In the genomic region with DNA sequence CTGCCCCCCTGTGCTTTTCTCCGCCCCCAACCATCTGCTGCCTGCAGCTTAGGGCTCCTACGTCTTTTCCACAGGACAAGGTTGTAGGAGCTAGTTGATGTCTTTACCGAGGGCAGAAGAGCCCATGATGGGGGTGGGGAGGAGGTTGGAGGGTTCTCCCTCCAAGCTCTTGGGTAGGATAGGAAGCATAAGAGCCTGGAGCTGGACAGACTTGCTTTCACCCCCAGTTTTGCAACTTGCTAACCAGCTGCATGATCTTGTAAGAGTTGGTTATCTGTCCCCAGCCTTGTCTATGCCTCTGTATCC, we compare ENCODE assay signal across 8 cellular contexts. TPM values are rescaled to one million over a fixed set of nuclear protein-coding genes. Genes with fewer than 3 reads are reported as not detected.
A peak's percentile ranks its signal among the peaks of the same experiment; 100 is the strongest.
DNase-seq lines count a peak whose midpoint lies in the region; ATAC-seq and TF ChIP-seq lines count a peak whose summit lies in the region.

No MANE protein-coding gene starts in this region.

- peak overlapping the region; percentile 81 for H3K27ac ChIP-seq in GM23248
- no peak overlapping the region for H3K27ac ChIP-seq in SK-N-MC

- no peaks in the 10 kb centered on the region for H3K9me2 ChIP-seq in GM23248 (ENCODE audit: insufficient read depth)

- in situ Hi-C loops in GM23248 (cut with MboI) = no loop called here

- H2AFZ ChIP-seq in GM23248 = no peak overlapping the region

- H3K9me3 ChIP-seq in GM23248 (ENCODE audit: low read depth) = no peaks in the 10 kb centered on the region
- H3K9me3 ChIP-seq in SK-N-MC (ENCODE audit: low read depth, low read length) = no peaks in the 10 kb centered on the region

- peak; percentile 32 for DNase-seq in GM23248
- DNase-seq in SK-N-MC (ENCODE audit: low read depth, low spot score) = no peak
- DNase-seq in fibroblast of pulmonary artery (ENCODE audit: low read depth) = no peak
- DNase-seq in retinal pigment epithelial cell (ENCODE audit: low read depth) = no peak
- DNase-seq in LoVo (ENCODE audit: low spot score) = no peak

- peak overlapping the region; percentile 80 for H3K4me2 ChIP-seq in GM23248 (ENCODE audit: unreplicated experiment)

- peaks cover 69% of the 10 kb centered on the region for H3K79me2 ChIP-seq in GM23248 (ENCODE audit: insufficient read depth)

- ATAC-seq in HG03108 (IDR thresholded peaks at IDR 0.05; ENCODE audit: unreplicated experiment) (no peak), HG03342 (IDR thresholded peaks at IDR 0.05; ENCODE audit: unreplicated experiment) (no peak), GM18505 (IDR thresholded peaks at IDR 0.05; ENCODE audit: unreplicated experiment) (no peak)

- peaks cover 6% of the 10 kb centered on the region; the same call in 1 of the 2 replicates for H3K4me1 ChIP-seq in GM23248 (ENCODE audit: insufficient read depth)

- H3K36me3 ChIP-seq in GM23248 (ENCODE audit: low read depth) (peaks cover 50% of the 10 kb centered on the region), SK-N-MC (ENCODE audit: insufficient read depth, low read length) (peaks cover 74% of the 10 kb centered on the region)

- no peak for TF ChIP-seq POLR2A in GM18505 (IDR thresholded peaks at IDR 0.05; ENCODE audit: borderline replicate concordance, extremely low read depth, insufficient read depth, insufficient read length)

- 0 to 2% methylated on average over 3 of the region's 3 CpGs for WGBS in GM23248 (ENCODE audit: low coverage in 1 of 2, low lambda C conversion rate in 2 of 2, missing lambda C conversion rate in 2 of 2), 2 experiments

- peak overlapping the region; percentile 90 for H3K9ac ChIP-seq in GM23248
- peak overlapping the region; percentile 97 for H3K9ac ChIP-seq in SK-N-MC (ENCODE audit: insufficient read length)

- TF ChIP-seq CTCF in fibroblast of pulmonary artery (IDR thresholded peaks at IDR 0.05; ENCODE audit: low read length, missing control alignments) (no peak), retinal pigment epithelial cell (conservative IDR thresholded peaks at IDR 0.05; ENCODE audit: low read depth, low read length) (no peak)

- peak overlapping the region; percentile 80 for H3K4me3 ChIP-seq in GM23248
- peak overlapping the region; percentile 99 for H3K4me3 ChIP-seq in SK-N-MC
- peak overlapping the region; percentile 99 for H3K4me3 ChIP-seq in fibroblast of pulmonary artery (replicated peaks; ENCODE audit: low read depth, low read length)
- peak overlapping the region; percentile 99 for H3K4me3 ChIP-seq in retinal pigment epithelial cell (ENCODE audit: low read length)

- H3K27me3 ChIP-seq in GM23248 (replicated peaks; ENCODE audit: insufficient read depth) = no peaks in the 10 kb centered on the region

- peaks cover 43% of the 10 kb centered on the region for H3F3A ChIP-seq in GM23248 (ENCODE audit: insufficient read depth)

- no peaks in the 10 kb centered on the region for H4K20me1 ChIP-seq in GM23248 (ENCODE audit: insufficient read depth)

RNA-seq across cellular contexts. Expression of gene ABCF3, which starts 0.9 kb away (rescaled TPM):
- 47.8 and 56.5 TPM in 2 replicates for total RNA-seq in GM23248 (2014; rRNA removed; shearing (Covaris generic))
- polyA plus RNA-seq in GM23248 (2016; fragmentation: Nextera tagmentation; extraction: Ambion mirVana) = 58.6 and 59.1 TPM in 2 replicates

RNA-seq across cellular contexts. Expression of gene AP2M1, which starts 12.2 kb away (rescaled TPM):
- 889 and 951 TPM in 2 replicates for total RNA-seq in GM23248 (2014; rRNA removed; shearing (Covaris generic))
- polyA plus RNA-seq in GM23248 (2016; fragmentation: Nextera tagmentation; extraction: Ambion mirVana) = 1,073 and 1,100 TPM in 2 replicates

RNA-seq across cellular contexts. Expression of gene DVL3, which starts 31.7 kb away (rescaled TPM):
- total RNA-seq in GM23248 (2014; rRNA removed; shearing (Covaris generic)) = 66.9 and 76.4 TPM in 2 replicates
- polyA plus RNA-seq in GM23248 (2016; fragmentation: Nextera tagmentation; extraction: Ambion mirVana) = 31.1 and 42.7 TPM in 2 replicates

RNA-seq across cellular contexts. Expression of gene VWA5B2, which starts 42.5 kb away (rescaled TPM):
- total RNA-seq in GM23248 (2014; rRNA removed; shearing (Covaris generic)) = not detected in 2 replicates
- polyA plus RNA-seq in GM23248 (2016; fragmentation: Nextera tagmentation; extraction: Ambion mirVana) = not detected in 2 replicates

RNA-seq across cellular contexts. Expression of gene EIF2B5, which starts 51.7 kb away (rescaled TPM):
- 27.8 and 55.5 TPM in 2 replicates for total RNA-seq in GM23248 (2014; rRNA removed; shearing (Covaris generic))
- polyA plus RNA-seq in GM23248 (2016; fragmentation: Nextera tagmentation; extraction: Ambion mirVana) = 28.3 and 31.2 TPM in 2 replicates
